Comparison of ENCODE assay signal across 9 cellular contexts in genomic region chr7:105849122-105849855, GRCh38. TPM values are rescaled to one million over a fixed set of nuclear protein-coding genes. Genes with fewer than 3 reads are reported as not detected.
DNase-seq lines count a peak whose midpoint lies in the region; ATAC-seq and TF ChIP-seq lines count a peak whose summit lies in the region.
"Had no signal": no experiment of that assay in that cellular context is flagged by ENCODE, and none has a peak within 500 bp of the region (broad histone marks: within the 10 kb centered on the region; RNA-seq: fewer than 3 reads in every experiment).

No MANE protein-coding gene starts in this region.

- RAD21 ChIA-PET in HCT116 (lab: Charles Lee; ENCODE audit: low non-redundant PET in 1 of 2, low total read pairs in 2 of 2, uncharacterized antibody in 2 of 2, unreplicated experiment in 2 of 2): no interaction called here

- H3K36me3 ChIP-seq in HCT116 (ENCODE audit: control insufficient read depth in 1 of 2, insufficient read depth in 2 of 2, low read length in 2 of 2): no peaks in the 10 kb centered on the region
- H3K36me3 ChIP-seq: esophagus squamous epithelium had no signal

- TF ChIP-seq POLR2A in HCT116 (IDR thresholded peaks at IDR 0.05; ENCODE audit: borderline replicate concordance, extremely low read depth, insufficient read depth, insufficient read length): no peak

- intact Hi-C loops in HCT116 (cut with micrococcal nuclease): no loop called here
- intact Hi-C loops in activated CD4-positive, alpha-beta T cell treated with anti-CD3 and anti-CD28 coated beads for 36 hours (cut with DNase I, micrococcal nuclease): loop anchor here (1.0 to 5.0 kb wide), 6 partner anchors 26 to 76 kb away; partner anchors contain the start of gene ATXN7L1 (in 1 of the 2)

- H3K27ac ChIP-seq in HCT116 (ENCODE audit: low read depth, low read length): no peak overlapping the region
- H3K27ac ChIP-seq: esophagus squamous epithelium had no signal

- no peaks in the 10 kb centered on the region for H3K9me3 Mint-ChIP-seq in activated CD4-positive, alpha-beta T cell treated with anti-CD3 and anti-CD28 coated beads for 36 hours (ENCODE audit: low read depth)
- peaks cover 8% of the 10 kb centered on the region for H3K9me3 Mint-ChIP-seq in type B pancreatic cell

- H3K4me3 ChIP-seq in HCT116 (replicated peaks in 1 of 2; ENCODE audit: low read depth in 1 of 2, low read length in 2 of 2) (no peak overlapping the region), epithelial cell of esophagus (ENCODE audit: low read length) (no peak overlapping the region)
- H3K4me3 ChIP-seq: esophagus squamous epithelium had no signal

- no peak overlapping the region for H2AFZ ChIP-seq in HCT116 (ENCODE audit: low read depth, low read length, poor library complexity, severe bottlenecking)

- H3K9me2 ChIP-seq in HCT116 (ENCODE audit: insufficient read depth): no peaks in the 10 kb centered on the region

- H3K9ac ChIP-seq in HCT116 (ENCODE audit: low read length): no peak overlapping the region

- peaks cover 8% of the 10 kb centered on the region for H3K36me3 Mint-ChIP-seq in activated CD4-positive, alpha-beta T cell treated with anti-CD3 and anti-CD28 coated beads for 36 hours (ENCODE audit: low read depth)
- H3K36me3 Mint-ChIP-seq in type B pancreatic cell: peaks cover 24% of the 10 kb centered on the region

- TF ChIP-seq RAD21 in HCT116 (IDR thresholded peaks at IDR 0.05; ENCODE audit: low read depth): no peak

- H4K20me1 ChIP-seq in HCT116 (ENCODE audit: insufficient read depth): no peaks in the 10 kb centered on the region

- H3K4me1 Mint-ChIP-seq in activated CD4-positive, alpha-beta T cell treated with anti-CD3 and anti-CD28 coated beads for 36 hours: peaks cover 52% of the 10 kb centered on the region
- peaks cover 23% of the 10 kb centered on the region for H3K4me1 Mint-ChIP-seq in type B pancreatic cell (ENCODE audit: unreplicated experiment)

- no peaks in the 10 kb centered on the region for H3K9me3 ChIP-seq in HCT116 (ENCODE audit: control insufficient read depth in 1 of 2, insufficient read depth in 1 of 2, low read depth in 1 of 2, low read length in 2 of 2)
- H3K9me3 ChIP-seq: esophagus squamous epithelium had no signal

- no peak for DNase-seq in HCT116 (ENCODE audit: low read depth, low spot score)
- DNase-seq in activated CD4-positive, alpha-beta T cell treated with anti-CD3 and anti-CD28 coated beads for 36 hours: peak; percentile 82
- peak; percentile 68 for DNase-seq in epithelial cell of esophagus (ENCODE audit: low read depth)
- DNase-seq in stimulated activated CD8-positive, alpha-beta memory T cell treated with anti-CD3 and anti-CD28 coated beads, Interleukin-12 subunit alpha, Interleukin-12 subunit beta, amount 100 ng/mL, for 1 hour (ENCODE audit: low read depth): peak; percentile 44
- DNase-seq in NCI-H446 (lab: John Stamatoyannopoulos, UW): no peak
- no peak for DNase-seq in type B pancreatic cell (ENCODE audit: extremely low spot score, unreplicated experiment)
- DNase-seq: esophagus squamous epithelium had no signal

- H3K4me1 ChIP-seq in HCT116 (ENCODE audit: control insufficient read depth in 1 of 2, insufficient read depth in 2 of 2, low read length in 2 of 2): peaks cover 6 to 18% of the 10 kb centered on the region in 2 experiments

- CTCF ChIA-PET in HCT116 (lab: Charles Lee): no interaction called here
- CTCF ChIA-PET in activated CD4-positive, alpha-beta T cell treated with anti-CD3 and anti-CD28 coated beads for 36 hours (lab: Charles Lee): interaction anchor here (0.6 to 1.1 kb wide), 5 partner anchors 28 to 612 kb away, joined by 3 to 4 read pairs (median 3); no protein-coding TSS in a partner anchor

- H3K79me2 ChIP-seq in HCT116 (ENCODE audit: insufficient read depth, low read length): peaks cover 16% of the 10 kb centered on the region; the same call in 1 of the 2 replicates

- TF ChIP-seq CTCF in HCT116 (IDR thresholded peaks at IDR 0.05 in 2 of 3, conservative IDR thresholded peaks at IDR 0.05 in 1 of 3; ENCODE audit: borderline replicate concordance in 1 of 3, insufficient read depth in 1 of 3, low read depth in 2 of 3, low read length in 2 of 3): no peak
- TF ChIP-seq CTCF in epithelial cell of esophagus (IDR thresholded peaks at IDR 0.05; ENCODE audit: insufficient read depth, low read depth, low read length, missing control alignments): no peak
- TF ChIP-seq CTCF in type B pancreatic cell (conservative IDR thresholded peaks at IDR 0.05): no peak

- peak overlapping the region; percentile 32 for H3K4me3 Mint-ChIP-seq in activated CD4-positive, alpha-beta T cell treated with anti-CD3 and anti-CD28 coated beads for 36 hours
- H3K4me3 Mint-ChIP-seq in type B pancreatic cell: no peak overlapping the region

- ATAC-seq in HCT116 (peak; percentile 49; the same call in 1 of the 2 replicates), HG02970 (IDR thresholded peaks at IDR 0.05; ENCODE audit: low FRiP score, unreplicated experiment) (no peak), HG03196 (IDR thresholded peaks at IDR 0.05; ENCODE audit: unreplicated experiment) (no peak)
- peak; percentile 96 for ATAC-seq in activated CD4-positive, alpha-beta T cell treated with anti-CD3 and anti-CD28 coated beads for 36 hours

- H3K27me3 ChIP-seq in HCT116 (ENCODE audit: insufficient read depth, low read length): no peaks in the 10 kb centered on the region
- H3K27me3 ChIP-seq: esophagus squamous epithelium had no signal

- H3K4me2 ChIP-seq in HCT116 (ENCODE audit: low read length): peak overlapping the region; percentile 16; the same call in 1 of the 2 replicates

- H3K27me3 Mint-ChIP-seq in activated CD4-positive, alpha-beta T cell treated with anti-CD3 and anti-CD28 coated beads for 36 hours: no peaks in the 10 kb centered on the region
- no peaks in the 10 kb centered on the region for H3K27me3 Mint-ChIP-seq in type B pancreatic cell

- BruUV-seq in HCT116 (replicated peaks; lab: Mats Ljungman, UMichigan): no TSS peak

- POLR2A ChIA-PET in HCT116 (lab: Charles Lee): no interaction called here
- POLR2A ChIA-PET in activated CD4-positive, alpha-beta T cell treated with anti-CD3 and anti-CD28 coated beads for 36 hours (lab: Charles Lee): interaction anchor here (0.5 to 0.8 kb wide), 2 partner anchors 43 to 316 kb away, joined by 3 to 7 read pairs; no protein-coding TSS in a partner anchor

- H3K27ac Mint-ChIP-seq in activated CD4-positive, alpha-beta T cell treated with anti-CD3 and anti-CD28 coated beads for 36 hours: peak overlapping the region; percentile 59
- H3K27ac Mint-ChIP-seq in type B pancreatic cell: no peak overlapping the region

TF ChIP-seq in HCT116, 20 proteins besides CTCF, POLR2A, EP300 and RAD21 (continues in another document):
- TF ChIP-seq TCF7L2 (IDR thresholded peaks at IDR 0.05; ENCODE audit: borderline replicate concordance, extremely low read depth, insufficient read depth, insufficient read length): no peak
- TF ChIP-seq SIN3A (IDR thresholded peaks at IDR 0.05; ENCODE audit: low read depth): no peak
- TF ChIP-seq EZH2 (IDR thresholded peaks at IDR 0.05): no peak
- no peak for TF ChIP-seq ELF1 (IDR thresholded peaks at IDR 0.05; ENCODE audit: borderline replicate concordance, low read depth)
- TF ChIP-seq FOSL1 (IDR thresholded peaks at IDR 0.05; ENCODE audit: low read depth): no peak
- no peak for TF ChIP-seq SRF (IDR thresholded peaks at IDR 0.05; ENCODE audit: low read depth)
- no peak for TF ChIP-seq ZFX (IDR thresholded peaks at IDR 0.05)
- TF ChIP-seq CBX3 (IDR thresholded peaks at IDR 0.05; ENCODE audit: low read depth): no peak
- TF ChIP-seq YY1 (IDR thresholded peaks at IDR 0.05; ENCODE audit: extremely low read depth, insufficient replicate concordance, low read depth, low read length): no peak
- no peak for TF ChIP-seq REST (IDR thresholded peaks at IDR 0.05; ENCODE audit: low read depth)
- TF ChIP-seq EZH2phosphoT487 (IDR thresholded peaks at IDR 0.05; ENCODE audit: borderline replicate concordance): no peak
- no peak for TF ChIP-seq ATF3 (IDR thresholded peaks at IDR 0.05)
- no peak for TF ChIP-seq JUND (IDR thresholded peaks at IDR 0.05)
- no peak for TF ChIP-seq CEBPB (IDR thresholded peaks at IDR 0.05; ENCODE audit: low read depth)
- no peak for TF ChIP-seq SP1 (IDR thresholded peaks at IDR 0.05; ENCODE audit: low read depth)
- no peak for TF ChIP-seq POLR2AphosphoS5 (IDR thresholded peaks at IDR 0.05; ENCODE audit: low read depth, low read length)

RNA-seq across cellular contexts. Expression of gene ATXN7L1, which starts 27.1 kb away (rescaled TPM):
- total RNA-seq in HCT116 (2021; ENCODE audit: unreplicated experiment) (11.5 TPM), type B pancreatic cell (ENCODE audit: low replicate concordance) (15.8 and 16.0 TPM in 2 replicates)
- 5.3 and 6.1 TPM in 2 replicates for polyA plus RNA-seq in HCT116 (2012)
- total RNA-seq in activated CD4-positive, alpha-beta T cell treated with anti-CD3 and anti-CD28 coated beads for 36 hours: 10 to 100 TPM; 11.2 to 16.9 TPM

Comparison
In these comparisons a context has a peak if more than half of its experiments do, and no peak if none do; other contexts are left out.
1. ATAC-seq: peak in HCT116 (single experiment) and activated CD4-positive, alpha-beta T cell treated with anti-CD3 and anti-CD28 coated beads for 36 hours (single experiment); none in HG02970 (single experiment) and HG03196 (single experiment).
2. DNase-seq: peak in activated CD4-positive, alpha-beta T cell treated with anti-CD3 and anti-CD28 coated beads for 36 hours (single experiment), epithelial cell of esophagus (single experiment) and stimulated activated CD8-positive, alpha-beta memory T cell treated with anti-CD3 and anti-CD28 coated beads, Interleukin-12 subunit alpha, Interleukin-12 subunit beta, amount 100 ng/mL, for 1 hour (single experiment); none in HCT116 (single experiment), NCI-H446 (0 of 2) and type B pancreatic cell (single experiment).